In the genomic region with DNA sequence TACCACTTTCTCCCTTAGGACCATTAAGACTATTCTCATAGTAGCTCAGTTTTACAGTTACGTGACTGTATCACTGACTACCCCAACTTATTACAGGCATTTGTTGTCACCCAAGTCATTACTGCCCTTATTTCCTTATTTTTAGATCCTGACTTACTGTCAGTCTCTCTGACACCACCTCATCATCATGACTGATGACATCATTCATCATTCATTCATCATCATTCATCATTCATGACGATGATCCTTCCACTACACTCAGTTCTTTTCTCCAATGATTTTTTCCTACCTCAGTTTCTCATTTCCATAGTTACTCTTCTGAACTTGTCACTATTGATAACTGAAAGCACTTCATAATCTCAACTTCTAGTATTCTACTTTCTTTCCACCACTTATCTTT, we compare ENCODE assay signal across 19 cellular contexts.
DNase-seq lines count a peak whose midpoint lies in the region; ATAC-seq, FAIRE-seq and TF ChIP-seq lines count a peak whose summit lies in the region.
"Had no signal": no experiment of that assay in that cellular context is flagged by ENCODE, and none has a peak within 500 bp of the region (broad histone marks: within the 10 kb centered on the region; RNA-seq: fewer than 3 reads in every experiment).

No MANE protein-coding gene starts in this region.

- no TSS peak for BruUV-seq in HepG2 (replicated peaks; lab: Mats Ljungman, UMichigan)
- no TSS peak for BruUV-seq in GM12878 (replicated peaks; lab: Mats Ljungman, UMichigan)

- ATAC-seq in HepG2 (no peak), right lobe of liver (no peak), GM12878 (no peak), esophagus mucosa (peak; percentile 36), HG03571 (IDR thresholded peaks at IDR 0.05; ENCODE audit: unreplicated experiment) (no peak), HG03460 (IDR thresholded peaks at IDR 0.05; ENCODE audit: unreplicated experiment) (no peak)

- WGBS in HepG2 (ENCODE audit: low lambda C conversion rate): 97% methylated on average over 2 of the region's 2 CpGs
- WGBS in right lobe of liver (ENCODE audit: insufficient coverage, low coverage, low lambda C conversion rate, missing lambda C conversion rate): 94% methylated on average over 2 of the region's 2 CpGs
- WGBS in GM12878 (ENCODE audit: insufficient coverage, insufficient replicate concordance, low lambda C conversion rate, missing lambda C conversion rate): 97% methylated on average over 2 of the region's 2 CpGs
- WGBS in lower leg skin, 2 donors: 97 to 98% methylated on average over 2 of the region's 2 CpGs

- H3K9me3 ChIP-seq in HepG2 (ENCODE audit: low read length): no peaks in the 10 kb centered on the region
- H3K9me3 ChIP-seq in right lobe of liver: no peaks in the 10 kb centered on the region
- no peaks in the 10 kb centered on the region for H3K9me3 ChIP-seq in GM12878 (replicated peaks; ENCODE audit: control insufficient read depth, insufficient read depth, low read length)

- H3K79me2 ChIP-seq in HepG2 (ENCODE audit: insufficient read depth, low read length): no peaks in the 10 kb centered on the region
- H3K79me2 ChIP-seq in GM12878 (ENCODE audit: control insufficient read depth, insufficient read depth, low read length): no peaks in the 10 kb centered on the region

- no peak overlapping the region for H3K4me3 ChIP-seq in HepG2 (replicated peaks in 1 of 3; ENCODE audit: insufficient read depth in 1 of 3, low read depth in 2 of 3, low read length in 3 of 3)
- no peak overlapping the region for H3K4me3 ChIP-seq in right lobe of liver
- H3K4me3 ChIP-seq in GM12878: no peak overlapping the region
- no peak overlapping the region for H3K4me3 ChIP-seq in lower leg skin (ENCODE audit: low read depth, poor library complexity, severe bottlenecking)

- intact Hi-C loops in HepG2 (cut with micrococcal nuclease; ENCODE audit: unreplicated experiment) (no loop called here), right lobe of liver (cut with DNase I) (no loop called here), GM12878 (cut with micrococcal nuclease; ENCODE audit: unreplicated experiment) (no loop called here), lower leg skin (cut with DNase I; ENCODE audit: low total_unique reads) (no loop called here)

- no peaks in the 10 kb centered on the region for H3K27me3 ChIP-seq in HepG2 (ENCODE audit: control insufficient read depth in 1 of 2, insufficient read depth in 2 of 2, low read length in 2 of 2)
- H3K27me3 ChIP-seq in right lobe of liver: no peaks in the 10 kb centered on the region
- H3K27me3 ChIP-seq in GM12878 (replicated peaks in 1 of 2; ENCODE audit: control insufficient read depth in 2 of 2, insufficient read depth in 2 of 2, low read length in 1 of 2): no peaks in the 10 kb centered on the region

- POLR2A ChIA-PET in HepG2 (lab: Yijun Ruan, JAX) (no interaction called here), GM12878 (lab: Charles Lee) (no interaction called here)

- in situ Hi-C loops in HepG2 (cut with HindIII; ENCODE audit: extremely low pct_ligation_motif_present, low pct_unique_long_range_greater_than_20kb): no loop called here
- in situ Hi-C loops in GM12878 (cut with MboI): no loop called here

- no peak overlapping the region for H2AFZ ChIP-seq in HepG2 (ENCODE audit: low read length)
- H2AFZ ChIP-seq in GM12878 (ENCODE audit: control insufficient read depth, low read depth, low read length): no peak overlapping the region

- H3K4me1 ChIP-seq in HepG2 (ENCODE audit: insufficient read depth, low read length) (no peaks in the 10 kb centered on the region), right lobe of liver (no peaks in the 10 kb centered on the region), GM12878 (ENCODE audit: control insufficient read depth, insufficient read depth, low read length) (no peaks in the 10 kb centered on the region)

- H3K4me2 ChIP-seq in HepG2 (ENCODE audit: low read depth, low read length): no peak overlapping the region
- no peak overlapping the region for H3K4me2 ChIP-seq in GM12878 (ENCODE audit: control insufficient read depth, insufficient read depth)

- DNase-seq in HepG2 (ENCODE audit: low spot score) (no peak), right lobe of liver (no peak), GM12878 (ENCODE audit: low read depth, low spot score) (no peak), NCI-H345 (lab: John Stamatoyannopoulos, UW) (no peak), lower leg skin (ENCODE audit: low spot score in 2 of 2) (no peak)
- DNase-seq: COR-L47, DMS153, H9, KBM-7, NCI-H1417 treated with DMSO at 0.1 percent for 48 hours, NCI-H1930, NCI-H446, NCI-H69, SHP77 had no signal

- CTCF ChIA-PET in HepG2 (lab: Yijun Ruan, JAX; ENCODE audit: low intra/inter-chr PET ratio, low total read pairs) (no interaction called here), GM12878 (lab: Yijun Ruan, JAX) (interaction anchor here (0.9 kb wide), 1 partner anchor 12 kb away, joined by 3 read pairs; no protein-coding TSS in a partner anchor)

- no peak overlapping the region for H3K9ac ChIP-seq in HepG2 (ENCODE audit: insufficient read depth, low read depth, low read length)
- H3K9ac ChIP-seq in GM12878 (ENCODE audit: control insufficient read depth, insufficient read depth, low read length): no peak overlapping the region

- TF ChIP-seq CTCF in HepG2 (CRISPR knock-in tag; IDR thresholded peaks at IDR 0.05) (no peak), right lobe of liver (IDR thresholded peaks at IDR 0.05) (no peak), GM12878 (IDR thresholded peaks at IDR 0.05 in 2 of 3, conservative IDR thresholded peaks at IDR 0.05 in 1 of 3; ENCODE audit: control insufficient read depth in 2 of 3, extremely low read depth in 1 of 3, insufficient read depth in 1 of 3, low read depth in 3 of 3, low read length in 3 of 3) (no peak), lower leg skin (IDR thresholded peaks at IDR 0.05) (no peak)

- no peak overlapping the region for H3K27ac ChIP-seq in HepG2 (ENCODE audit: extremely low read length, insufficient read depth, low read length)
- H3K27ac ChIP-seq in right lobe of liver: no peak overlapping the region
- H3K27ac ChIP-seq in GM12878 (ENCODE audit: control insufficient read depth, insufficient read depth): no peak overlapping the region
- H3K27ac ChIP-seq: C4-2B had no signal

- FAIRE-seq in HepG2 (lab: Jason Lieb, UNC) (no peak), GM12878 (lab: Jason Lieb, UNC) (no peak)
- FAIRE-seq: RCC 7860 had no signal

- TF ChIP-seq RAD21 in HepG2 (CRISPR knock-in tag; IDR thresholded peaks at IDR 0.05) (no peak), GM12878 (IDR thresholded peaks at IDR 0.05; ENCODE audit: insufficient read depth, low read depth, low read length) (no peak)

- TF ChIP-seq POLR2A in HepG2 (IDR thresholded peaks at IDR 0.05; ENCODE audit: insufficient read depth in 1 of 2, low read depth in 2 of 2, low read length in 2 of 2) (no peak), right lobe of liver (IDR thresholded peaks at IDR 0.05) (no peak), GM12878 (IDR thresholded peaks at IDR 0.05; ENCODE audit: low read depth, low read length) (no peak), lower leg skin (IDR thresholded peaks at IDR 0.05) (no peak)

- H3K36me3 ChIP-seq in HepG2 (replicated peaks in 1 of 2; ENCODE audit: control insufficient read depth in 1 of 2, insufficient read depth in 2 of 2, low read length in 2 of 2): peaks cover 4 to 20% of the 10 kb centered on the region in 2 experiments; a peak in 4 of 5 replicates
- peaks cover 0 to 7% (median 2%) of the 10 kb centered on the region in 4 donors for H3K36me3 ChIP-seq in right lobe of liver
- H3K36me3 ChIP-seq in GM12878 (ENCODE audit: control insufficient read depth in 2 of 2, insufficient read depth in 2 of 2, low read length in 1 of 2): no peaks in the 10 kb centered on the region

- RAD21 ChIA-PET in GM12878 (lab: Charles Lee; ENCODE audit: unreplicated experiment): interaction anchor here (0.6 kb wide), 1 partner anchor 1389 kb away, joined by 3 read pairs; no protein-coding TSS in a partner anchor

- SMC1A ChIA-PET in GM12878 (lab: Charles Lee; ENCODE audit: uncharacterized antibody, unreplicated experiment): interaction anchor here (0.7 to 1.6 kb wide), 2 partner anchors 12 to 34 kb away, joined by 3 to 5 read pairs; no protein-coding TSS in a partner anchor

- H4K20me1 ChIP-seq in HepG2 (ENCODE audit: insufficient read depth, low read length): no peaks in the 10 kb centered on the region
- H4K20me1 ChIP-seq in GM12878 (ENCODE audit: control insufficient read depth, insufficient read depth): no peaks in the 10 kb centered on the region

- no peak for TF ChIP-seq EP300 in HepG2 (IDR thresholded peaks at IDR 0.05; ENCODE audit: low read depth in 2 of 2, low read length in 2 of 2)
- TF ChIP-seq EP300 in HepG2 (CRISPR knock-in tag; IDR thresholded peaks at IDR 0.05; ENCODE audit: borderline replicate concordance): no peak
- TF ChIP-seq EP300 in GM12878 (IDR thresholded peaks at IDR 0.05; ENCODE audit: borderline replicate concordance in 1 of 2, control insufficient read depth in 1 of 2, low read depth in 2 of 2, low read length in 2 of 2): no peak

TF ChIP-seq in HepG2, 621 proteins besides CTCF, POLR2A, EP300 and RAD21 (continues in another document):
- TF ChIP-seq, protein P1, sequence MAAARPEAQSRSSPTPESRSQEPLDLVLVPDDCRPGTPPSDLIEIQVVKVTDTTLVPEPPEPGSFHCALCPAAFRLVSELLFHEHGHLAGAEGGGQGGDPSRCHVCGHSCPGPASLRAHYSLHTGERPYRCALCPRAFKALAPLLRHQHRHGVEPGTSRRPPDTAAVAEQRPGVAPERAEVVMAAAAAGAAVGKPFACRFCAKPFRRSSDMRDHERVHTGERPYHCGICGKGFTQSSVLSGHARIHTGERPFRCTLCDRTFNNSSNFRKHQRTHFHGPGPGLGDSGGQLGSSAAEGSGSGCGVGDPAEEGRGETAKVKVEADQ (CRISPR knock-in tag; IDR thresholded peaks at IDR 0.05; ENCODE audit: borderline replicate concordance): no peak
- peak; percentile 89 for TF ChIP-seq CREB1 (IDR thresholded peaks at IDR 0.05)
- TF ChIP-seq CREB1 (CRISPR knock-in tag; IDR thresholded peaks at IDR 0.05): no peak
- TF ChIP-seq ATF7 (IDR thresholded peaks at IDR 0.05): peak; percentile 97
- TF ChIP-seq ATF7 (CRISPR knock-in tag; IDR thresholded peaks at IDR 0.05): no peak
- no peak for TF ChIP-seq MAF1 (CRISPR knock-in tag; IDR thresholded peaks at IDR 0.05; ENCODE audit: borderline replicate concordance)

TF ChIP-seq in GM12878, 131 proteins besides CTCF, POLR2A, EP300 and RAD21:
- no peak for TF ChIP-seq CHD2 (IDR thresholded peaks at IDR 0.05; ENCODE audit: borderline replicate concordance, low read depth, low read length)
- peak; percentile 35; the same call in 1 of the 2 replicates for TF ChIP-seq ATF7 (IDR thresholded peaks at IDR 0.05; ENCODE audit: low read depth)
- no peak for TF ChIP-seq EGR1 (IDR thresholded peaks at IDR 0.05; ENCODE audit: borderline replicate concordance in 1 of 2, low read depth in 2 of 2, low read length in 2 of 2)
- no peak for TF ChIP-seq HCFC1 (IDR thresholded peaks at IDR 0.05; ENCODE audit: low read length)
- no peak for TF ChIP-seq SMAD5 (IDR thresholded peaks at IDR 0.05; ENCODE audit: low read depth)
